In the genomic region with DNA sequence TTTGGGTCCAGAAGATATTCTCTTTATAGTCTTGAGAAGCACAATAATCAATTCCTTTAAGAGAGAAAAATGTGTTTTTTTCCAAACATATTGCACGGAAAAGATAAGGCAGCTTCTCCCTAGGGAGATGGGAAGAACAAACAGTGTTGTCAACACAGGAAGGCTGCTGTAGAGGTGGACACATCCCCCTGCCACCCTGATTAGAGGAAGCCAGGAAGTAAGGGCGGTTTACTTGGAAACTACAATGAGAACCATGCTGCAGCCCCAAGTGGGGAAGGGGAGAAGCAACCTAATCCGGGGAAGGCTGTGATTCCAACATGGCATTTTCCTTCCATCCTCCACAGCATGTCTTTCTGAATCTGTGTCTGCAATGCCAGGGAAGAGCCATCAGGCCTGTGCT, we compare ENCODE assay signal across 21 cellular contexts.
DNase-seq lines count a peak whose midpoint lies in the region; ATAC-seq, FAIRE-seq and TF ChIP-seq lines count a peak whose summit lies in the region.
"Had no signal": no experiment of that assay in that cellular context is flagged by ENCODE, and none has a peak within 500 bp of the region (broad histone marks: within the 10 kb centered on the region; RNA-seq: fewer than 3 reads in every experiment).

No MANE protein-coding gene starts in this region.

- no peaks in the 10 kb centered on the region for H3K27me3 ChIP-seq in GM23338 (ENCODE audit: insufficient read depth)
- H3K27me3 ChIP-seq in HepG2 (ENCODE audit: control insufficient read depth in 1 of 2, insufficient read depth in 2 of 2, low read length in 2 of 2), result no peaks in the 10 kb centered on the region
- no peaks in the 10 kb centered on the region for H3K27me3 ChIP-seq in Karpas-422 (ENCODE audit: low read length)
- no peaks in the 10 kb centered on the region for H3K27me3 ChIP-seq in hepatocyte
- H3K27me3 ChIP-seq: tibial nerve had no signal

- H3K9me3 ChIP-seq in A549, result no peaks in the 10 kb centered on the region
- no peaks in the 10 kb centered on the region for H3K9me3 ChIP-seq in HepG2 (ENCODE audit: low read length)
- no peaks in the 10 kb centered on the region for H3K9me3 ChIP-seq in Karpas-422 (ENCODE audit: low read length)
- H3K9me3 ChIP-seq in hepatocyte (ENCODE audit: low read depth), result no peaks in the 10 kb centered on the region
- H3K9me3 ChIP-seq: mucosa of descending colon, tibial nerve had no signal

- H3K9me2 ChIP-seq in GM23338 (ENCODE audit: insufficient read depth) (no peaks in the 10 kb centered on the region), Karpas-422 (replicated peaks; ENCODE audit: insufficient read depth, low read length) (peaks cover 3% of the 10 kb centered on the region; the same call in 1 of the 2 replicates), hepatocyte (replicated peaks; ENCODE audit: insufficient read depth) (no peaks in the 10 kb centered on the region)

- peaks cover 88% of the 10 kb centered on the region for H3K4me1 ChIP-seq in A549
- H3K4me1 ChIP-seq in GM23338 (ENCODE audit: insufficient read depth), result 0 out of 2 replicates have a peak, but pooled peaks cover 6% of the 10 kb centered on the region
- peaks cover 85% of the 10 kb centered on the region for H3K4me1 ChIP-seq in HepG2 (ENCODE audit: insufficient read depth, low read length)
- H3K4me1 ChIP-seq in Karpas-422 (ENCODE audit: low read length), result no peaks in the 10 kb centered on the region
- peaks cover 6% of the 10 kb centered on the region for H3K4me1 ChIP-seq in hepatocyte (ENCODE audit: insufficient read depth)

- no peak for FAIRE-seq in A549 (lab: Jason Lieb, UNC)
- FAIRE-seq in HepG2 (lab: Jason Lieb, UNC), result peak; percentile 91
- FAIRE-seq: G401.6, GM12878 had no signal

- no peaks in the 10 kb centered on the region for H4K20me1 ChIP-seq in GM23338 (replicated peaks; ENCODE audit: insufficient read depth)
- no peaks in the 10 kb centered on the region for H4K20me1 ChIP-seq in HepG2 (ENCODE audit: insufficient read depth, low read length)
- no peaks in the 10 kb centered on the region for H4K20me1 ChIP-seq in Karpas-422 (ENCODE audit: insufficient read depth, low read depth, low read length)
- H4K20me1 ChIP-seq in hepatocyte (ENCODE audit: insufficient read depth, poor library complexity, severe bottlenecking), result no peaks in the 10 kb centered on the region

- no peak for TF ChIP-seq RAD21 in A549 (conservative IDR thresholded peaks at IDR 0.05 in 1 of 2, IDR thresholded peaks at IDR 0.05 in 1 of 2)
- TF ChIP-seq RAD21 in HepG2 (CRISPR knock-in tag; IDR thresholded peaks at IDR 0.05), result no peak

- no peaks in the 10 kb centered on the region; the same call in 2 of the 3 replicates for H3K9me3 Mint-ChIP-seq in GM23338
- no peaks in the 10 kb centered on the region for H3K9me3 Mint-ChIP-seq in activated naive CD8-positive, alpha-beta T cell treated with anti-CD3 and anti-CD28 coated beads for 36 hours
- H3K9me3 Mint-ChIP-seq: activated CD4-positive, alpha-beta memory T cell treated with anti-CD3 and anti-CD28 coated beads, Interleukin-2, amount 10 ng/mL, durations not matched to agents 7 days and 5 days; stimulated activated memory B cell treated with anti-CD40 and anti-IgM and Interleukin-4, amounts not matched to agents 10 μg/mL and 1 μg/mL and 100 μg/mL, for 72 hours had no signal

- WGBS in A549 (ENCODE audit: missing lambda C conversion rate), result 46% methylated on average over 3 of the region's 3 CpGs
- 10% methylated on average over 3 of the region's 3 CpGs for WGBS in HepG2 (ENCODE audit: low lambda C conversion rate)
- 63% methylated on average over 3 of the region's 3 CpGs for WGBS in hepatocyte (ENCODE audit: low lambda C conversion rate, missing lambda C conversion rate)

- intact Hi-C loops in HepG2 (cut with micrococcal nuclease; ENCODE audit: unreplicated experiment), result loop anchor here (2.0 to 10.0 kb wide), 4 partner anchors 95 to 258 kb away; partner anchors contain the start of gene TGFBR2
- intact Hi-C loops in sciatic nerve (cut with DNase I), result no loop called here

- no peaks in the 10 kb centered on the region for H3K79me2 ChIP-seq in GM23338 (replicated peaks; ENCODE audit: insufficient read depth)
- H3K79me2 ChIP-seq in HepG2 (ENCODE audit: insufficient read depth, low read length), result no peaks in the 10 kb centered on the region
- no peaks in the 10 kb centered on the region for H3K79me2 ChIP-seq in Karpas-422 (ENCODE audit: low read length)
- no peaks in the 10 kb centered on the region for H3K79me2 ChIP-seq in hepatocyte

- peak overlapping the region; percentile 28 to 65 for H3K27ac ChIP-seq in A549
- no peak overlapping the region for H3K27ac ChIP-seq in GM23338 (ENCODE audit: low read depth)
- H3K27ac ChIP-seq in HepG2 (ENCODE audit: extremely low read length, insufficient read depth, low read length), result peak overlapping the region; percentile 64
- no peak overlapping the region for H3K27ac ChIP-seq in Karpas-422 (ENCODE audit: low read length)
- no peak overlapping the region for H3K27ac ChIP-seq in hepatocyte

- H3K4me1 Mint-ChIP-seq in GM23338, result peaks cover 22% of the 10 kb centered on the region; the same call in 2 of the 3 replicates
- peaks cover 84% of the 10 kb centered on the region for H3K4me1 Mint-ChIP-seq in activated naive CD8-positive, alpha-beta T cell treated with anti-CD3 and anti-CD28 coated beads for 36 hours

- CTCF ChIA-PET in A549 (lab: Yijun Ruan, JAX), result interaction anchor here (0.9 kb wide), 2 partner anchors 88 to 344 kb away, joined by 3 read pairs; no protein-coding TSS in a partner anchor
- CTCF ChIA-PET in HepG2 (lab: Yijun Ruan, JAX; ENCODE audit: low intra/inter-chr PET ratio, low total read pairs), result no interaction called here

- H3K9ac ChIP-seq in HepG2 (ENCODE audit: insufficient read depth, low read depth, low read length) (peak overlapping the region; percentile 54), Karpas-422 (ENCODE audit: low read length) (no peak overlapping the region)

- no peak overlapping the region for H3K27ac Mint-ChIP-seq in GM23338
- H3K27ac Mint-ChIP-seq in activated naive CD8-positive, alpha-beta T cell treated with anti-CD3 and anti-CD28 coated beads for 36 hours, result peak overlapping the region; percentile 88
- H3K27ac Mint-ChIP-seq: activated CD4-positive, alpha-beta memory T cell treated with anti-CD3 and anti-CD28 coated beads, Interleukin-2, amount 10 ng/mL, durations not matched to agents 7 days and 5 days; stimulated activated memory B cell treated with anti-CD40 and anti-IgM and Interleukin-4, amounts not matched to agents 10 μg/mL and 1 μg/mL and 100 μg/mL, for 72 hours had no signal

- POLR2A ChIA-PET in A549 (lab: Yijun Ruan, JAX), result no interaction called here
- POLR2A ChIA-PET in HepG2 (lab: Yijun Ruan, JAX), result interaction anchor here (1.0 to 3.4 kb wide), 6 partner anchors 90 to 263 kb away, joined by 3 to 30 read pairs (median 4); partner anchors contain the start of gene TGFBR2

- DNase-seq in A549 (ENCODE audit: low read depth in 1 of 2, low spot score in 1 of 2) (no peak), GM23338 (ENCODE audit: low spot score) (peak; percentile 39), HepG2 (ENCODE audit: low spot score) (peak; percentile 78), sciatic nerve (ENCODE audit: low spot score) (no peak), Karpas-422 (no peak), SHP77 (lab: John Stamatoyannopoulos, UW) (no peak), hepatocyte (ENCODE audit: low spot score) (no peak)
- DNase-seq in activated naive CD8-positive, alpha-beta T cell treated with anti-CD3 and anti-CD28 coated beads for 36 hours, result no peak
- DNase-seq: activated CD4-positive, alpha-beta memory T cell treated with anti-CD3 and anti-CD28 coated beads, Interleukin-2, amount 10 ng/mL, durations not matched to agents 7 days and 5 days; activated T-cell treated with anti-CD3 and anti-CD28 coated beads, Interleukin-2, amount 50 U/mL, for 48 hours; AML-193; Calu3; MM.1S; mucosa of descending colon; NCI-H187; NCI-H446 treated with DMSO at 0.1 percent for 48 hours; stimulated activated CD4-positive, alpha-beta T cell treated with anti-CD3 and anti-CD28 coated beads, Interleukin-12 subunit alpha, Interleukin-12 subunit beta, amount 100 ng/mL, for 4 hours had no signal

- peak overlapping the region; percentile 83 for H2AFZ ChIP-seq in GM23338
- H2AFZ ChIP-seq in HepG2 (ENCODE audit: low read length), result no peak overlapping the region
- H2AFZ ChIP-seq in Karpas-422 (ENCODE audit: low read length), result no peak overlapping the region
- H2AFZ ChIP-seq in hepatocyte, result no peak overlapping the region

- in situ Hi-C loops in HepG2 (cut with HindIII; ENCODE audit: extremely low pct_ligation_motif_present, low pct_unique_long_range_greater_than_20kb), result no loop called here

- ATAC-seq in A549, result peak in 1 of 2 experiments; percentile 21; a peak in 2 of 6 replicates
- ATAC-seq in GM23338, result peak; percentile 74
- peak; percentile 93 for ATAC-seq in HepG2
- no peak for ATAC-seq in sciatic nerve
- ATAC-seq: GM12878; mucosa of descending colon; stimulated activated memory B cell treated with anti-CD40 and anti-IgM and Interleukin-4, amounts not matched to agents 10 μg/mL and 1 μg/mL and 100 μg/mL, for 72 hours had no signal

- TF ChIP-seq POLR2A in A549 (IDR thresholded peaks at IDR 0.05; ENCODE audit: low read length), result no peak
- no peak for TF ChIP-seq POLR2A in HepG2 (IDR thresholded peaks at IDR 0.05; ENCODE audit: insufficient read depth in 1 of 2, low read depth in 2 of 2, low read length in 2 of 2)

- no peak overlapping the region for H3K4me3 Mint-ChIP-seq in GM23338
- H3K4me3 Mint-ChIP-seq in activated naive CD8-positive, alpha-beta T cell treated with anti-CD3 and anti-CD28 coated beads for 36 hours, result no peak overlapping the region
- H3K4me3 Mint-ChIP-seq: activated CD4-positive, alpha-beta memory T cell treated with anti-CD3 and anti-CD28 coated beads, Interleukin-2, amount 10 ng/mL, durations not matched to agents 7 days and 5 days; stimulated activated memory B cell treated with anti-CD40 and anti-IgM and Interleukin-4, amounts not matched to agents 10 μg/mL and 1 μg/mL and 100 μg/mL, for 72 hours had no signal

- H3K27me3 Mint-ChIP-seq in GM23338 (ENCODE audit: insufficient read depth, low read depth, poor library complexity), result no peaks in the 10 kb centered on the region
- H3K27me3 Mint-ChIP-seq in activated naive CD8-positive, alpha-beta T cell treated with anti-CD3 and anti-CD28 coated beads for 36 hours, result no peaks in the 10 kb centered on the region

- no peak for TF ChIP-seq CTCF in A549 (IDR thresholded peaks at IDR 0.05)
- TF ChIP-seq CTCF in GM23338 (conservative IDR thresholded peaks at IDR 0.05; ENCODE audit: low read depth in 2 of 2), result no peak
- peak; percentile 32 for TF ChIP-seq CTCF in HepG2 (CRISPR knock-in tag; IDR thresholded peaks at IDR 0.05)
- no peak for TF ChIP-seq CTCF in hepatocyte (IDR thresholded peaks at IDR 0.05; ENCODE audit: poor library complexity)

- no peaks in the 10 kb centered on the region for H3K36me3 ChIP-seq in GM23338 (ENCODE audit: insufficient read depth)
- no peaks in the 10 kb centered on the region for H3K36me3 ChIP-seq in HepG2 (replicated peaks in 1 of 2; ENCODE audit: control insufficient read depth in 1 of 2, insufficient read depth in 2 of 2, low read length in 2 of 2)
- no peaks in the 10 kb centered on the region for H3K36me3 ChIP-seq in Karpas-422 (ENCODE audit: insufficient read depth, low read length)
- H3K36me3 ChIP-seq in hepatocyte (replicated peaks; ENCODE audit: insufficient read depth, low read depth), result no peaks in the 10 kb centered on the region
- H3K36me3 ChIP-seq: tibial nerve had no signal

- TF ChIP-seq EP300 in A549 (IDR thresholded peaks at IDR 0.05) (no peak), HepG2 (IDR thresholded peaks at IDR 0.05; ENCODE audit: low read depth in 2 of 2, low read length in 2 of 2) (peak in 1 of 2 experiments; percentile 67; a peak in 1 of 4 replicates), HepG2 (CRISPR knock-in tag; IDR thresholded peaks at IDR 0.05; ENCODE audit: borderline replicate concordance) (peak; percentile 76; the same call in 1 of the 2 replicates)

- H3K4me2 ChIP-seq in A549 (no peak overlapping the region), GM23338 (no peak overlapping the region), HepG2 (ENCODE audit: low read depth, low read length) (peak overlapping the region; percentile 64), Karpas-422 (ENCODE audit: low read depth, low read length, poor library complexity, severe bottlenecking) (no peak overlapping the region), hepatocyte (no peak overlapping the region)

- H3F3A ChIP-seq in GM23338 (replicated peaks; ENCODE audit: low read depth), result no peaks in the 10 kb centered on the region

- no peaks in the 10 kb centered on the region for H3K36me3 Mint-ChIP-seq in GM23338 (ENCODE audit: low read depth)
- peaks cover 16% of the 10 kb centered on the region for H3K36me3 Mint-ChIP-seq in activated naive CD8-positive, alpha-beta T cell treated with anti-CD3 and anti-CD28 coated beads for 36 hours
- H3K36me3 Mint-ChIP-seq: stimulated activated memory B cell treated with anti-CD40 and anti-IgM and Interleukin-4, amounts not matched to agents 10 μg/mL and 1 μg/mL and 100 μg/mL, for 72 hours had no signal

- no peak overlapping the region for H3K4me3 ChIP-seq in A549
- no peak overlapping the region for H3K4me3 ChIP-seq in GM23338
- peak overlapping the region in 1 of 3 experiments; percentile 20; a peak in 1 of 6 replicates for H3K4me3 ChIP-seq in HepG2 (replicated peaks in 1 of 3; ENCODE audit: insufficient read depth in 1 of 3, low read depth in 2 of 3, low read length in 3 of 3)
- no peak overlapping the region for H3K4me3 ChIP-seq in Karpas-422 (ENCODE audit: low read length)
- H3K4me3 ChIP-seq in hepatocyte, result no peak overlapping the region
- H3K4me3 ChIP-seq: GM12878, mucosa of descending colon, tibial nerve had no signal

- BruUV-seq in HepG2 (replicated peaks; lab: Mats Ljungman, UMichigan), result no TSS peak

Comparison
In these comparisons a context has a peak if more than half of its experiments do, and no peak if none do; other contexts are left out.
1. DNase-seq: peak in GM23338 (single experiment) and HepG2 (single experiment); none in A549 (0 of 2), activated naive CD8-positive, alpha-beta T cell treated with anti-CD3 and anti-CD28 coated beads for 36 hours (single experiment), sciatic nerve (single experiment), Karpas-422 (single experiment), SHP77 (0 of 2) and hepatocyte (single experiment).
2. H3K27ac ChIP-seq: peak in A549 (2 of 2) and HepG2 (single experiment); none in GM23338 (single experiment), Karpas-422 (single experiment) and hepatocyte (single experiment).
3. Of the 38 proteins assayed by ChIP-seq in both HepG2 and A549: peak only in HepG2: CTCF, EP300, FOSL2, HDAC2, MAX, PHF8 and 1 more; only in A549: none; in both: none; in neither: 30; mixed calls (peak in some experiments, not most) for 1.